ENCODE assay signal across 24 cellular contexts in the genomic region with DNA sequence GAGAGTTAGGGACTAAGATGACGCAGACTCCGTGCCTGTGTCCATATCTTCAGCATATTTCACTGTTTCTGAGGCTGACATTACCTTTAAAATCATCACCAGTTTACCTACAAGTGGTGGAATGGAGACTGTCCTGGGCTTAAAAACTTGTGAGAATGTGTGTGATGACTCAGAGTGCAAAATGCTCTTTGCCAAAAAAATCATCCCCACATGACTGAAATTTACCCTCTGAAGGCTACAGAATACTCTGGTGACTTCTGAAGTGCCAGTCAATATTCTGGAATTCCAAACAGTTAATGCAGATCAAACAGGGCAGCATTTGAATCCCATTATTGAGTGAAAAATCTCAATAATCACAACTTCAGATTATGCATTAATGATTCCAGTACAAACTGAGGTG.
DNase-seq lines count a peak whose midpoint lies in the region; ATAC-seq and TF ChIP-seq lines count a peak whose summit lies in the region.
"Had no signal": no experiment of that assay in that cellular context is flagged by ENCODE, and none has a peak within 500 bp of the region (broad histone marks: within the 10 kb centered on the region; RNA-seq: fewer than 3 reads in every experiment).

No MANE protein-coding gene starts in this region.

- H3K4me3 Mint-ChIP-seq in mesothelial cell of epicardium, result no peak overlapping the region

- H3K27ac ChIP-seq in brain microvascular endothelial cell, result no peak overlapping the region
- H3K27ac ChIP-seq: GM23248, HL-60, RWPE1 had no signal

- H3K27ac Mint-ChIP-seq in mesothelial cell of epicardium, result no peak overlapping the region

- no peak for ATAC-seq in HG02852 (IDR thresholded peaks at IDR 0.05; ENCODE audit: unreplicated experiment)

- in situ Hi-C loops in brain microvascular endothelial cell (cut with HindIII; ENCODE audit: low pct_ligation_motif_present, low sequenced_read_pairs), result no loop called here

- H3K36me3 Mint-ChIP-seq in mesothelial cell of epicardium, result no peaks in the 10 kb centered on the region

- H3K27me3 ChIP-seq in brain microvascular endothelial cell (replicated peaks), result no peaks in the 10 kb centered on the region
- H3K27me3 ChIP-seq: MG63 had no signal

- no peaks in the 10 kb centered on the region for H3K36me3 ChIP-seq in brain microvascular endothelial cell (replicated peaks)
- H3K36me3 ChIP-seq: HAP-1, MG63 had no signal

- H3K4me3 ChIP-seq in brain microvascular endothelial cell (ENCODE audit: low read depth, low read length), result no peak overlapping the region
- H3K4me3 ChIP-seq: GM23248, HAP-1, MG63 had no signal

- H3K27me3 Mint-ChIP-seq in mesothelial cell of epicardium (ENCODE audit: low read depth), result no peaks in the 10 kb centered on the region

- no peaks in the 10 kb centered on the region for H3K9me3 Mint-ChIP-seq in mesothelial cell of epicardium

- H3K4me1 Mint-ChIP-seq in mesothelial cell of epicardium, result peaks cover 9% of the 10 kb centered on the region

- TF ChIP-seq CTCF in brain microvascular endothelial cell (IDR thresholded peaks at IDR 0.05; ENCODE audit: low read depth, low read length, missing control alignments) (no peak), mesothelial cell of epicardium (IDR thresholded peaks at IDR 0.05; ENCODE audit: unreplicated experiment) (no peak)

- DNase-seq in AG08395 (ENCODE audit: low spot score) (peak; percentile 4), LHCN-M2 (ENCODE audit: low read depth) (peak; percentile 18), brain microvascular endothelial cell (peak; percentile 21), fibroblast of peridontal ligament (ENCODE audit: extremely low read depth) (peak; percentile 50), mesothelial cell of epicardium (ENCODE audit: low spot score in 2 of 2, unreplicated experiment in 2 of 2) (no peak), epidermal melanocyte (ENCODE audit: insufficient read length, low spot score) (no peak)
- DNase-seq in effector CD4-positive, alpha-beta T cell, result no peak
- DNase-seq: 8988T, ACHN, Calu3, DMS79 treated with DMSO at 0.1 percent for 48 hours, GM23248, Karpas-422, MG63, NCI-H1105 treated with DMSO at 0.1 percent for 48 hours, NCI-H2029, NCI-H446, NCI-H524 treated with DMSO at 0.1 percent for 48 hours, NCI-H774, SHP77 had no signal

Comparison
In these comparisons a context has a peak if more than half of its experiments do, and no peak if none do; other contexts are left out.
1. DNase-seq: peak in AG08395 (single experiment), LHCN-M2 (single experiment), brain microvascular endothelial cell (single experiment) and fibroblast of peridontal ligament (single experiment); none in mesothelial cell of epicardium (0 of 2), epidermal melanocyte (single experiment) and effector CD4-positive, alpha-beta T cell (single experiment).